17 cellular contexts compared by ENCODE assay signal in genomic region chr20:4165984-4166725, GRCh38. TPM values are rescaled to one million over a fixed set of nuclear protein-coding genes. Genes with fewer than 3 reads are reported as not detected.
A peak's percentile ranks its signal among the peaks of the same experiment; 100 is the strongest.
DNase-seq lines count a peak whose midpoint lies in the region; ATAC-seq and TF ChIP-seq lines count a peak whose summit lies in the region.
"Had no signal": no experiment of that assay in that cellular context is flagged by ENCODE, and none has a peak within 500 bp of the region (broad histone marks: within the 10 kb centered on the region; RNA-seq: fewer than 3 reads in every experiment).

No MANE protein-coding gene starts in this region.

- H3K27me3 Mint-ChIP-seq in activated naive CD4-positive, alpha-beta T cell treated with anti-CD3 and anti-CD28 coated beads for 36 hours (ENCODE audit: low read depth): peaks cover 4% of the 10 kb centered on the region
- H3K27me3 Mint-ChIP-seq in activated naive CD4-positive, alpha-beta T cell treated with anti-CD3 and anti-CD28 coated beads, Interleukin-2, amount 10 ng/mL, durations not matched to agents 7 days and 5 days: peaks cover 26% of the 10 kb centered on the region
- no peaks in the 10 kb centered on the region for H3K27me3 Mint-ChIP-seq in T-helper 17 cell
- no peaks in the 10 kb centered on the region for H3K27me3 Mint-ChIP-seq in natural killer cell treated with Interleukin-12 subunit alpha and Interleukin-12 subunit beta and Interleukin-15 and Interleukin-18, amount 100 ng/mL, for 72 hours
- H3K27me3 Mint-ChIP-seq: type B pancreatic cell had no signal

- no peak overlapping the region for H3K4ac ChIP-seq in mesenchymal stem cell (ENCODE audit: low read depth in 1 of 2, low read length in 2 of 2)

- H3K18ac ChIP-seq in mesenchymal stem cell (ENCODE audit: low read depth in 1 of 2, low read length in 2 of 2): peak overlapping the region in 1 of 2 experiments; percentile 9

- H4K8ac ChIP-seq in mesenchymal stem cell (ENCODE audit: low read length): no peak overlapping the region

- no peak overlapping the region for H2BK120ac ChIP-seq in mesenchymal stem cell (ENCODE audit: low read depth, low read length)

- 84% methylated on average over 6 of the region's 6 CpGs for WGBS in mesenchymal stem cell

- H3K36me3 Mint-ChIP-seq in activated naive CD4-positive, alpha-beta T cell treated with anti-CD3 and anti-CD28 coated beads for 36 hours (ENCODE audit: low read depth): no peaks in the 10 kb centered on the region
- no peaks in the 10 kb centered on the region for H3K36me3 Mint-ChIP-seq in activated naive CD4-positive, alpha-beta T cell treated with anti-CD3 and anti-CD28 coated beads, Interleukin-2, amount 10 ng/mL, durations not matched to agents 7 days and 5 days
- H3K36me3 Mint-ChIP-seq in T-helper 17 cell (ENCODE audit: low read depth): no peaks in the 10 kb centered on the region
- no peaks in the 10 kb centered on the region for H3K36me3 Mint-ChIP-seq in natural killer cell treated with Interleukin-12 subunit alpha and Interleukin-12 subunit beta and Interleukin-15 and Interleukin-18, amount 100 ng/mL, for 72 hours
- H3K36me3 Mint-ChIP-seq: activated naive CD8-positive, alpha-beta T cell; mesothelial cell of epicardium; type B pancreatic cell had no signal

- peak overlapping the region; percentile 20 for H2BK15ac ChIP-seq in mesenchymal stem cell (ENCODE audit: low read depth, poor library complexity, severe bottlenecking)

- ATAC-seq in T-helper 17 cell (no peak), GM21526 (IDR thresholded peaks at IDR 0.05; ENCODE audit: low FRiP score, unreplicated experiment) (no peak), HG03457 (IDR thresholded peaks at IDR 0.05; ENCODE audit: unreplicated experiment) (no peak)
- no peak for ATAC-seq in natural killer cell treated with Interleukin-12 subunit alpha and Interleukin-12 subunit beta and Interleukin-15 and Interleukin-18, amount 100 ng/mL, for 72 hours
- ATAC-seq: gastrocnemius medialis had no signal

- peaks cover 20% of the 10 kb centered on the region for H3K4me1 Mint-ChIP-seq in activated naive CD4-positive, alpha-beta T cell treated with anti-CD3 and anti-CD28 coated beads for 36 hours (ENCODE audit: low read depth)
- peaks cover 25% of the 10 kb centered on the region for H3K4me1 Mint-ChIP-seq in activated naive CD4-positive, alpha-beta T cell treated with anti-CD3 and anti-CD28 coated beads, Interleukin-2, amount 10 ng/mL, durations not matched to agents 7 days and 5 days
- H3K4me1 Mint-ChIP-seq in T-helper 17 cell: peaks cover 9% of the 10 kb centered on the region
- peaks cover 5 to 7% of the 10 kb centered on the region in 2 donors for H3K4me1 Mint-ChIP-seq in natural killer cell treated with Interleukin-12 subunit alpha and Interleukin-12 subunit beta and Interleukin-15 and Interleukin-18, amount 100 ng/mL, for 72 hours (ENCODE audit: low read depth in 2 of 2)

- H3K9me3 Mint-ChIP-seq in activated naive CD4-positive, alpha-beta T cell treated with anti-CD3 and anti-CD28 coated beads for 36 hours: no peaks in the 10 kb centered on the region
- H3K9me3 Mint-ChIP-seq in activated naive CD4-positive, alpha-beta T cell treated with anti-CD3 and anti-CD28 coated beads, Interleukin-2, amount 10 ng/mL, durations not matched to agents 7 days and 5 days: no peaks in the 10 kb centered on the region
- H3K9me3 Mint-ChIP-seq in natural killer cell treated with Interleukin-12 subunit alpha and Interleukin-12 subunit beta and Interleukin-15 and Interleukin-18, amount 100 ng/mL, for 72 hours: no peaks in the 10 kb centered on the region
- H3K9me3 Mint-ChIP-seq: mesothelial cell of epicardium, type B pancreatic cell had no signal

- H3K23ac ChIP-seq in mesenchymal stem cell (ENCODE audit: low read length in 2 of 2): no peak overlapping the region

- DNase-seq in activated naive CD4-positive, alpha-beta T cell treated with anti-CD3 and anti-CD28 coated beads for 36 hours: peak; percentile 10
- no peak for DNase-seq in activated naive CD4-positive, alpha-beta T cell treated with anti-CD3 and anti-CD28 coated beads, Interleukin-2, amount 10 ng/mL, durations not matched to agents 7 days and 5 days
- DNase-seq in T-helper 17 cell: no peak
- no peak for DNase-seq in mesenchymal stem cell
- no peak for DNase-seq in HEK293T (ENCODE audit: extremely low spot score)
- no peak for DNase-seq in natural killer cell treated with Interleukin-12 subunit alpha and Interleukin-12 subunit beta and Interleukin-15 and Interleukin-18, amount 100 ng/mL, for 72 hours (ENCODE audit: low spot score)
- DNase-seq: brain microvascular endothelial cell, gastrocnemius medialis, HCEC 1CT, KBM-7, NCI-H2081, NCI-H510A had no signal

- peak overlapping the region; percentile 3 for H4K91ac ChIP-seq in mesenchymal stem cell (ENCODE audit: low read length)

- H3K14ac ChIP-seq in mesenchymal stem cell (ENCODE audit: low read length in 2 of 2): no peak overlapping the region

- intact Hi-C loops in activated naive CD4-positive, alpha-beta T cell treated with anti-CD3 and anti-CD28 coated beads for 36 hours (cut with micrococcal nuclease): no loop called here

- peaks cover 76% of the 10 kb centered on the region for H3K4me1 ChIP-seq in mesenchymal stem cell (ENCODE audit: control insufficient read depth, insufficient read depth, low read depth, low read length)
- H3K4me1 ChIP-seq: gastrocnemius medialis had no signal

- H3K4me2 ChIP-seq in mesenchymal stem cell (ENCODE audit: low read length, poor library complexity, severe bottlenecking): no peak overlapping the region

- H2AK5ac ChIP-seq in mesenchymal stem cell (ENCODE audit: low read length, severe bottlenecking): peak overlapping the region; percentile 8

- no peaks in the 10 kb centered on the region for H3K27me3 ChIP-seq in mesenchymal stem cell (ENCODE audit: control insufficient read depth in 1 of 2, insufficient read depth in 1 of 2, low read length in 2 of 2)
- H3K27me3 ChIP-seq: brain microvascular endothelial cell, gastrocnemius medialis had no signal

- CTCF ChIA-PET in activated naive CD4-positive, alpha-beta T cell treated with anti-CD3 and anti-CD28 coated beads for 36 hours (lab: Charles Lee): interaction anchor here (0.9 kb wide), 2 partner anchors 18 to 57 kb away, joined by 3 read pairs; no protein-coding TSS in a partner anchor
- CTCF ChIA-PET in activated naive CD4-positive, alpha-beta T cell treated with anti-CD3 and anti-CD28 coated beads, Interleukin-2, amount 10 ng/mL, durations not matched to agents 7 days and 5 days (lab: Charles Lee): interaction anchor here (0.6 to 4.0 kb wide), 4 partner anchors 10 to 225 kb away, joined by 3 to 16 read pairs (median 5); no protein-coding TSS in a partner anchor
- CTCF ChIA-PET in HEK293T (lab: Yijun Ruan, JAX): interaction anchor here (1.1 to 1.3 kb wide), 2 partner anchors 58 to 81 kb away, joined by 4 read pairs; no protein-coding TSS in a partner anchor

- no peak overlapping the region for H3K4me3 ChIP-seq in mesenchymal stem cell (ENCODE audit: insufficient read depth in 1 of 2, low read depth in 1 of 2, low read length in 2 of 2)
- H3K4me3 ChIP-seq: gastrocnemius medialis had no signal

- no peak overlapping the region for H2BK12ac ChIP-seq in mesenchymal stem cell (ENCODE audit: low read length in 2 of 2)

- no peak overlapping the region for H3K27ac Mint-ChIP-seq in activated naive CD4-positive, alpha-beta T cell treated with anti-CD3 and anti-CD28 coated beads for 36 hours
- no peak overlapping the region for H3K27ac Mint-ChIP-seq in activated naive CD4-positive, alpha-beta T cell treated with anti-CD3 and anti-CD28 coated beads, Interleukin-2, amount 10 ng/mL, durations not matched to agents 7 days and 5 days
- peak overlapping the region; percentile 14 for H3K27ac Mint-ChIP-seq in T-helper 17 cell
- no peak overlapping the region for H3K27ac Mint-ChIP-seq in natural killer cell treated with Interleukin-12 subunit alpha and Interleukin-12 subunit beta and Interleukin-15 and Interleukin-18, amount 100 ng/mL, for 72 hours
- H3K27ac Mint-ChIP-seq: activated naive CD8-positive, alpha-beta T cell; type B pancreatic cell had no signal

- H3K27ac ChIP-seq in mesenchymal stem cell (ENCODE audit: low read length, poor library complexity, severe bottlenecking): no peak overlapping the region
- H3K27ac ChIP-seq: brain microvascular endothelial cell, gastrocnemius medialis had no signal

- H3K9ac ChIP-seq in mesenchymal stem cell (ENCODE audit: low read length): no peak overlapping the region

- H3K4me3 Mint-ChIP-seq in activated naive CD4-positive, alpha-beta T cell treated with anti-CD3 and anti-CD28 coated beads for 36 hours: no peak overlapping the region
- H3K4me3 Mint-ChIP-seq in activated naive CD4-positive, alpha-beta T cell treated with anti-CD3 and anti-CD28 coated beads, Interleukin-2, amount 10 ng/mL, durations not matched to agents 7 days and 5 days: no peak overlapping the region
- H3K4me3 Mint-ChIP-seq in T-helper 17 cell: no peak overlapping the region
- H3K4me3 Mint-ChIP-seq in natural killer cell treated with Interleukin-12 subunit alpha and Interleukin-12 subunit beta and Interleukin-15 and Interleukin-18, amount 100 ng/mL, for 72 hours: no peak overlapping the region
- H3K4me3 Mint-ChIP-seq: activated naive CD8-positive, alpha-beta T cell; mesothelial cell of epicardium; type B pancreatic cell had no signal

- H2BK5ac ChIP-seq in mesenchymal stem cell (ENCODE audit: low read depth, low read length, poor library complexity, severe bottlenecking): no peak overlapping the region

- H3K9me3 ChIP-seq in T-helper 17 cell (ENCODE audit: control insufficient read depth, low read length, poor library complexity, severe bottlenecking) (no peaks in the 10 kb centered on the region), mesenchymal stem cell (ENCODE audit: control insufficient read depth, low read length) (no peaks in the 10 kb centered on the region)
- H3K9me3 ChIP-seq: gastrocnemius medialis had no signal

- no peak overlapping the region for H2AFZ ChIP-seq in mesenchymal stem cell (ENCODE audit: low read depth, low read length)

- POLR2A ChIA-PET in HEK293T (lab: Yijun Ruan, JAX): interaction anchor here (0.9 kb wide), 1 partner anchor 11 kb away, joined by 3 read pairs; no protein-coding TSS in a partner anchor

- H3K36me3 ChIP-seq in mesenchymal stem cell (ENCODE audit: control insufficient read depth in 1 of 2, insufficient read depth in 2 of 2, low read depth in 1 of 2, low read length in 2 of 2): peaks cover 0 to 24% of the 10 kb centered on the region in 2 experiments
- H3K36me3 ChIP-seq: brain microvascular endothelial cell, gastrocnemius medialis had no signal

- no peaks in the 10 kb centered on the region for H3K79me1 ChIP-seq in mesenchymal stem cell (replicated peaks; ENCODE audit: low read length, poor library complexity, severe bottlenecking)

TF ChIP-seq in HEK293T, 16 proteins besides CTCF, POLR2A, EP300 and RAD21 (continues in another document):
- TF ChIP-seq ARNT (IDR thresholded peaks at IDR 0.05) (no peak), NFRKB (IDR thresholded peaks at IDR 0.05) (no peak), ELF4 (IDR thresholded peaks at IDR 0.05) (no peak), FOXM1 (IDR thresholded peaks at IDR 0.05; ENCODE audit: borderline replicate concordance) (no peak)

RNA-seq across cellular contexts. Expression of gene SMOX, which starts 17.5 kb away (rescaled TPM):
- 1 to 10 TPM; 1.7 to 1.8 TPM for total RNA-seq in activated naive CD4-positive, alpha-beta T cell treated with anti-CD3 and anti-CD28 coated beads for 36 hours
- 10 to 100 TPM in 1 of 2 donors, 1 to 10 TPM in 1; 3.1 to 40.8 TPM for total RNA-seq in T-helper 17 cell
- 48.3 TPM for polyA plus RNA-seq in mesenchymal stem cell (2013, experiment 1 of 2)
- 50.0 TPM for polyA plus RNA-seq in mesenchymal stem cell (2013, experiment 2 of 2)
- 1 to 10 TPM; 1.3 to 1.5 TPM for total RNA-seq in natural killer cell treated with Interleukin-12 subunit alpha and Interleukin-12 subunit beta and Interleukin-15 and Interleukin-18, amount 100 ng/mL, for 72 hours
